16 cellular contexts compared by ENCODE assay signal in genomic region chr13:59687028-59687427, GRCh38.
DNase-seq lines count a peak whose midpoint lies in the region; ATAC-seq and TF ChIP-seq lines count a peak whose summit lies in the region.
"Had no signal": no experiment of that assay in that cellular context is flagged by ENCODE, and none has a peak within 500 bp of the region (broad histone marks: within the 10 kb centered on the region; RNA-seq: fewer than 3 reads in every experiment).

No MANE protein-coding gene starts in this region.

- H3F3A ChIP-seq in neural cell (ENCODE audit: insufficient read depth, low read length, poor library complexity, severe bottlenecking): no peaks in the 10 kb centered on the region

- TF ChIP-seq EP300 in neural cell (conservative IDR thresholded peaks at IDR 0.05; ENCODE audit: poor library complexity, severe bottlenecking): peak; percentile 62

- no peaks in the 10 kb centered on the region for H4K20me1 ChIP-seq in neural cell (ENCODE audit: insufficient read depth)

- peak overlapping the region; percentile 2 for H3K4me2 ChIP-seq in neural cell (ENCODE audit: low read length)

- no peak overlapping the region for H2AFZ ChIP-seq in neural cell (ENCODE audit: low read depth, low read length)

- peak; percentile 20 for DNase-seq in NCI-H1694 treated with DMSO at 0.1 percent for 48 hours (lab: John Stamatoyannopoulos, UW)
- DNase-seq in NCI-H1694 (lab: John Stamatoyannopoulos, UW): no peak
- DNase-seq in NCI-H69 (lab: John Stamatoyannopoulos, UW): peak; percentile 80
- DNase-seq in amniotic epithelial cell (ENCODE audit: low read depth): peak; percentile 14
- DNase-seq in NCI-H1105 (lab: John Stamatoyannopoulos, UW): no peak
- DNase-seq: C1 segment of cervical spinal cord, DMS153, NCI-H1092, NCI-H187 treated with DMSO at 0.1 percent for 48 hours, NCI-H524 treated with DMSO at 0.1 percent for 48 hours, PC-3 had no signal

- H3K4me3 ChIP-seq in neural cell (ENCODE audit: low read length): no peak overlapping the region
- H3K4me3 ChIP-seq: HAP-1 had no signal

- no peak overlapping the region for H3K9ac ChIP-seq in neural cell (ENCODE audit: low read length)

- H3K36me3 ChIP-seq in neural cell (ENCODE audit: insufficient read depth, low read length): no peaks in the 10 kb centered on the region
- H3K36me3 ChIP-seq: HAP-1 had no signal

- no peaks in the 10 kb centered on the region for H3K79me2 ChIP-seq in neural cell (replicated peaks; ENCODE audit: insufficient read depth, low read length)

- no peaks in the 10 kb centered on the region for H3K9me3 ChIP-seq in neural cell (ENCODE audit: low read length)
- H3K9me3 ChIP-seq: HAP-1 had no signal

- H3K27me3 ChIP-seq in neural cell (ENCODE audit: insufficient read depth, low read depth, low read length): no peaks in the 10 kb centered on the region

- peak overlapping the region; percentile 6 for H3K27ac ChIP-seq in neural cell (ENCODE audit: low read length)
- H3K27ac ChIP-seq: 22Rv1 had no signal

- TF ChIP-seq CTCF in neural cell (IDR thresholded peaks at IDR 0.05; ENCODE audit: poor library complexity, severe bottlenecking): no peak

- no peak for ATAC-seq in GM21423 (IDR thresholded peaks at IDR 0.05; ENCODE audit: unreplicated experiment)
- no peak for ATAC-seq in HG03432 (IDR thresholded peaks at IDR 0.05; ENCODE audit: unreplicated experiment)
- ATAC-seq: PC-3 had no signal

- H3K9me2 ChIP-seq in neural cell (ENCODE audit: insufficient read depth, low read length): no peaks in the 10 kb centered on the region

- no peak for TF ChIP-seq RAD21 in neural cell (conservative IDR thresholded peaks at IDR 0.05)

TF ChIP-seq in neural cell, 6 proteins besides CTCF, POLR2A, EP300 and RAD21:
- TF ChIP-seq POLR2AphosphoS5 (IDR thresholded peaks at IDR 0.05) (peak; percentile 49), SMC3 (conservative IDR thresholded peaks at IDR 0.05; ENCODE audit: poor library complexity) (no peak)
TF ChIP-seq in neural cell: peak in this region for 1.

Comparison
In these comparisons a context has a peak if more than half of its experiments do, and no peak if none do; other contexts are left out.
1. DNase-seq: peak in NCI-H1694 treated with DMSO at 0.1 percent for 48 hours (single experiment), NCI-H69 (single experiment) and amniotic epithelial cell (single experiment); none in NCI-H1694 (single experiment) and NCI-H1105 (single experiment).